In the genomic region with DNA sequence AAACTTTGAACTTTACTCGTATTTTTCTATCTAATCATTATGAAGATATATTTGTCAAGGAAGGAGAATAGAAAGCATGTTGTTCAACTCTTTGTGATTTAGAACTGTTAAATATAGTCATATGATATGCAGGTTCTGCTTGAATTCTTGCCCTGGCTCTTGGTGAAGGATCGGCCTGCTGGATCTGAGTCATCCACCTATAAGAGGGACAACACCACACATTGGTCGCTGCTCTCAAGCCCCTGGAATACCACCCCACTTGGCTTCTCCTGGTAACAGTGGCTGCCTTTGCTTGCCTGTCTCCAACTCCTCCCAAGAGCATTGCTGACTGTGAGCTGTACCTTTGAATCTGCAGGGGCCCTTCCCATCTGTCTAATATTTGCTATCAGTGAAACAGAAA, we compare ENCODE assay signal across 24 cellular contexts.
A peak's percentile ranks its signal among the peaks of the same experiment; 100 is the strongest.
DNase-seq lines count a peak whose midpoint lies in the region; ATAC-seq, FAIRE-seq and TF ChIP-seq lines count a peak whose summit lies in the region.
"Had no signal": no experiment of that assay in that cellular context is flagged by ENCODE, and none has a peak within 500 bp of the region (broad histone marks: within the 10 kb centered on the region; RNA-seq: fewer than 3 reads in every experiment).

No MANE protein-coding gene starts in this region.

- H3K4me3 ChIP-seq in right atrium auricular region (no peak overlapping the region), small intestine (ENCODE audit: low read depth in 1 of 2, low read length in 2 of 2) (no peak overlapping the region)
- H3K4me3 ChIP-seq: GM23248 had no signal

- H3K36me3 ChIP-seq in right atrium auricular region (no peaks in the 10 kb centered on the region), small intestine (ENCODE audit: control insufficient read depth in 2 of 2, insufficient read depth in 2 of 2, low read length in 2 of 2) (no peaks in the 10 kb centered on the region)
- H3K36me3 ChIP-seq: BE2C had no signal

- H3K27me3 ChIP-seq in right atrium auricular region: no peaks in the 10 kb centered on the region
- no peaks in the 10 kb centered on the region for H3K27me3 ChIP-seq in small intestine (ENCODE audit: control insufficient read depth in 2 of 2, insufficient read depth in 2 of 2, low read length in 2 of 2)
- H3K27me3 ChIP-seq: BE2C had no signal

- H3K9me3 ChIP-seq in right atrium auricular region (no peaks in the 10 kb centered on the region), small intestine (ENCODE audit: control insufficient read depth, low read depth) (no peaks in the 10 kb centered on the region)
- H3K9me3 ChIP-seq: BE2C had no signal

- peak overlapping the region; percentile 87 for H3K27ac Mint-ChIP-seq in glutamatergic neuron (ENCODE audit: unreplicated experiment)
- H3K27ac Mint-ChIP-seq: CD14-positive monocyte; CD8-positive, alpha-beta memory T cell; H9 had no signal

- peaks cover 3% of the 10 kb centered on the region for H3K36me3 Mint-ChIP-seq in glutamatergic neuron (ENCODE audit: unreplicated experiment)
- H3K36me3 Mint-ChIP-seq: CD14-positive monocyte; CD8-positive, alpha-beta memory T cell had no signal

- 14 to 63% (median 29%) methylated on average over 3 of the region's 3 CpGs for WGBS in small intestine, 3 donors

- FAIRE-seq in small intestine (lab: Jason Lieb, UNC): no peak
- FAIRE-seq: GM18507 had no signal

- peaks cover 3% of the 10 kb centered on the region for H3K9me3 Mint-ChIP-seq in glutamatergic neuron (ENCODE audit: unreplicated experiment)
- H3K9me3 Mint-ChIP-seq: CD8-positive, alpha-beta memory T cell had no signal

- TF ChIP-seq CTCF in glutamatergic neuron (IDR thresholded peaks at IDR 0.05; ENCODE audit: partially characterized antibody, unreplicated experiment) (no peak), right atrium auricular region (IDR thresholded peaks at IDR 0.05) (no peak), omental fat pad (IDR thresholded peaks at IDR 0.05) (no peak)

- H3K4me1 Mint-ChIP-seq in glutamatergic neuron (ENCODE audit: low read depth, unreplicated experiment): peaks cover 14% of the 10 kb centered on the region
- H3K4me1 Mint-ChIP-seq: CD8-positive, alpha-beta memory T cell; H9 had no signal

- peak overlapping the region; percentile 17 for H3K4me3 Mint-ChIP-seq in glutamatergic neuron (ENCODE audit: unreplicated experiment)
- H3K4me3 Mint-ChIP-seq: CD14-positive monocyte; CD8-positive, alpha-beta memory T cell; H9 had no signal

- ATAC-seq in HG02759 (IDR thresholded peaks at IDR 0.05; ENCODE audit: unreplicated experiment) (no peak), omental fat pad (ENCODE audit: low FRiP score) (no peak)

- H3K27ac ChIP-seq in right atrium auricular region (peak overlapping the region; percentile 35 to 70), small intestine (ENCODE audit: low read depth in 1 of 2, low read length in 1 of 2) (no peak overlapping the region)
- H3K27ac ChIP-seq: 22Rv1, GM23248, KMS-11 had no signal

- H3K4me1 ChIP-seq in right atrium auricular region (peaks cover 0 to 7% of the 10 kb centered on the region in 2 donors), small intestine (ENCODE audit: control insufficient read depth in 2 of 2, insufficient read depth in 1 of 2, low read depth in 1 of 2, low read length in 1 of 2) (no peaks in the 10 kb centered on the region)

- no peaks in the 10 kb centered on the region for H3K27me3 Mint-ChIP-seq in glutamatergic neuron (ENCODE audit: unreplicated experiment)

- DNase-seq in NCI-H1694 treated with DMSO at 0.1 percent for 48 hours (lab: John Stamatoyannopoulos, UW): peak; percentile 15
- no peak for DNase-seq in NCI-H1694 (lab: John Stamatoyannopoulos, UW)
- DNase-seq in glutamatergic neuron: peak; percentile 25
- DNase-seq in right atrium auricular region (ENCODE audit: low spot score): no peak
- peak; percentile 33 for DNase-seq in small intestine
- DNase-seq in 8988T: no peak
- no peak for DNase-seq in omental fat pad (ENCODE audit: low spot score)
- DNase-seq: ACHN; BE2C; CD8-positive, alpha-beta memory T cell; GM23248; H9; IMR-90; MM.1S; NCI-H2081; NCI-H345; NCI-H510A treated with DMSO at 0.1 percent for 48 hours; NCI-H748 treated with DMSO at 0.1 percent for 48 hours; SHP77 had no signal

Comparison
In these comparisons a context has a peak if more than half of its experiments do, and no peak if none do; other contexts are left out.
1. DNase-seq: peak in NCI-H1694 treated with DMSO at 0.1 percent for 48 hours (single experiment), glutamatergic neuron (single experiment) and small intestine (single experiment); none in NCI-H1694 (single experiment), right atrium auricular region (single experiment), 8988T (single experiment) and omental fat pad (single experiment).
2. H3K27ac ChIP-seq: peak in right atrium auricular region (2 of 2); none in small intestine (0 of 2).